Comparison of ENCODE assay signal across 8 cellular contexts in the genomic region with DNA sequence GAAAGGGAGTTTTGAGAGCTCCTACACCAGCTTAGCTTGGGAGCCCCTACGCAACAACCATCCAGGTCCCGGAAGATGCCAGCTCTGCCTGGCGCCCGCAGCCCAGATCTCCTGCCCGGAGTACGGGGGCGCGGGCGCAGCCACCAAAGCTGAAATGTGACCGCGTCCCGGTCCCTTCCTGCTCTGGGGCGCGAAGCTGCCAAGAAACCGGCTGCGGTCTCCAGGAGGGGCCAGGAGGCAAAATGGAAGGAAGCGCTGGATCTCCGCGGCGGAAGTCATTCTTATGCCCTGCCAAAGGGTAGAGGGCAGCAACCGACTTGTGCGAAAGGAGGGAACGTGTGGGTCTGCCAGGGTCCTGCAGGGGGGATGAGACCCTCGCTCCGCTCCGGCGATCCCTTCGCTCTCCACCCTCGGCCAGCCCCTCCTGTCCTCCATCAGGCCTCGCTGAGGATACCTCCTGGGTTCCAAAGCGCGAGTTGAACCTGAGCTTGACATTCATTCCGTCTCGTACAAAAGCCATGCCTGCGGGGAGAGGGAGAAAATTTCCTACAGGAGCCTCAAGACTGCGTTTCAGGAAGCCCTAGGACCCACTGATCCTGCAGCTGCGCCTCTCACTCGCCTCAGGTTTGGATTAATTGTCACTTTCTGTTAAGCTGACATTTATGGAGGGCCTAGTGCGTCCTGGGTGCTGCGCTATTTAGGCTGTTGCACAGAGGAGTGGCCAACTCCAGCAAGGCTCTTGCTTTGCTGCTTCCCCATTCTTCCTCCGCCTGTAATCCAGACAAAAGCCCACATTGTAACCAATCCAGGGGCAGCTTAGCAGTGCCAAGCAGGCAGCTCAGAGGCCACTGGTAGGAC.
DNase-seq lines count a peak whose midpoint lies in the region; ATAC-seq and TF ChIP-seq lines count a peak whose summit lies in the region.

No MANE protein-coding gene starts in this region.

- TF ChIP-seq CTCF in AG10803 (conservative IDR thresholded peaks at IDR 0.05; ENCODE audit: low read length) (no peak), PC-9 (conservative IDR thresholded peaks at IDR 0.05) (no peak), thyroid gland (IDR thresholded peaks at IDR 0.05) (no peak)

- no peaks in the 10 kb centered on the region for H3K79me2 ChIP-seq in PC-9 (ENCODE audit: low read depth)

- POLR2A ChIA-PET in PC-9 (lab: Charles Lee; ENCODE audit: unreplicated experiment): interaction anchor here (0.6 to 0.9 kb wide), 6 partner anchors 12 to 245 kb away, joined by 3 to 10 read pairs (median 6); no protein-coding TSS in a partner anchor

- ATAC-seq in GM18867 (IDR thresholded peaks at IDR 0.05; ENCODE audit: unreplicated experiment) (peak; percentile 52), HG03045 (IDR thresholded peaks at IDR 0.05; ENCODE audit: unreplicated experiment) (peak; percentile 69)

- H3K9me2 ChIP-seq in PC-9 (ENCODE audit: insufficient read depth): 0 out of 2 replicates have a peak, but pooled peaks cover 3% of the 10 kb centered on the region

- CTCF ChIA-PET in PC-9 (lab: Charles Lee): interaction anchor here (0.6 kb wide), 2 partner anchors 63 to 314 kb away, joined by 3 to 5 read pairs; no protein-coding TSS in a partner anchor

- H3F3A ChIP-seq in PC-9 (ENCODE audit: insufficient read depth, low read depth): no peaks in the 10 kb centered on the region

- 6 to 10% methylated on average over 11 to 34 of the region's 41 CpGs for WGBS in thyroid gland, 2 donors

- H3K27ac ChIP-seq in PC-9 (no peak overlapping the region), thyroid gland (peak overlapping the region; percentile 17 to 70 (median 62))

- intact Hi-C loops in PC-9 (cut with micrococcal nuclease; ENCODE audit: unreplicated experiment): loop anchor here (5.0 to 10.0 kb wide), 2 partner anchors 138 to 916 kb away; partner anchors contain the start of gene CHMP2B
- intact Hi-C loops in thyroid gland (cut with DNase I): no loop called here

- H3K4me1 ChIP-seq in PC-9 (replicated peaks; ENCODE audit: insufficient read depth) (peaks cover 8% of the 10 kb centered on the region), thyroid gland (no peaks in the 10 kb centered on the region)

- no peaks in the 10 kb centered on the region for H3K27me3 ChIP-seq in PC-9 (ENCODE audit: insufficient read depth, low read depth)
- H3K27me3 ChIP-seq in thyroid gland: no peaks in the 10 kb centered on the region

- peak in 1 of 2 donors; percentile 47 for TF ChIP-seq POLR2A in thyroid gland (IDR thresholded peaks at IDR 0.05)

- peak overlapping the region; percentile 73 for H3K4me2 ChIP-seq in PC-9

- H3K4me3 ChIP-seq in AG10803 (ENCODE audit: low read length) (peak overlapping the region; percentile 76), PC-9 (peak overlapping the region; percentile 74), thyroid gland (replicated peaks in 1 of 3) (peak overlapping the region; percentile 49 to 69 (median 56))

- TSS peak; percentile 94 for BruUV-seq in PC-9 (replicated peaks; lab: Mats Ljungman, UMichigan)

- H4K20me1 ChIP-seq in PC-9 (ENCODE audit: insufficient read depth): no peaks in the 10 kb centered on the region

- DNase-seq in AG10803 (ENCODE audit: low read depth) (peak; percentile 94), PC-9 (peak; percentile 52 to 69), dedifferentiated amniotic fluid mesenchymal stem cell (ENCODE audit: extremely low spot score) (peak; percentile 47), lung microvascular endothelial cell (ENCODE audit: low read depth in 2 of 2) (peak; percentile 1 to 11), thyroid gland (peak; percentile 25 to 59), NCI-H1048 (lab: John Stamatoyannopoulos, UW) (no peak)

- H3K9me3 ChIP-seq in PC-9 (ENCODE audit: insufficient read depth, low read depth) (no peaks in the 10 kb centered on the region), thyroid gland (no peaks in the 10 kb centered on the region)

- peak overlapping the region; percentile 97 for H2AFZ ChIP-seq in PC-9

- H3K36me3 ChIP-seq in PC-9 (ENCODE audit: low read depth) (no peaks in the 10 kb centered on the region), thyroid gland (no peaks in the 10 kb centered on the region)
